1 cellular context compared by ENCODE assay signal in genomic region chr10:127737563-127738511, GRCh38.
TF ChIP-seq lines count a peak whose summit lies in the region.

No MANE protein-coding gene starts in this region.

TF ChIP-seq in H1, 55 proteins besides CTCF, POLR2A, EP300 and RAD21 (continued from another document):
- no peak for TF ChIP-seq TAF7 (optimal IDR thresholded peaks at IDR 0.05; ENCODE audit: borderline replicate concordance, low read depth, low read length)
- TF ChIP-seq FOSL1 (IDR thresholded peaks at IDR 0.05; ENCODE audit: insufficient read depth, low read depth, low read length): no peak
- TF ChIP-seq JUND (IDR thresholded peaks at IDR 0.05; ENCODE audit: low read length): no peak
- peak; percentile 69 for TF ChIP-seq EZH2 (IDR thresholded peaks at IDR 0.05; ENCODE audit: low read depth, low read length, severe bottlenecking)
- peak; percentile 52 for TF ChIP-seq KDM4A (IDR thresholded peaks at IDR 0.05; ENCODE audit: low read depth, low read length, severe bottlenecking)
